26 cellular contexts compared by ENCODE assay signal in the genomic region with DNA sequence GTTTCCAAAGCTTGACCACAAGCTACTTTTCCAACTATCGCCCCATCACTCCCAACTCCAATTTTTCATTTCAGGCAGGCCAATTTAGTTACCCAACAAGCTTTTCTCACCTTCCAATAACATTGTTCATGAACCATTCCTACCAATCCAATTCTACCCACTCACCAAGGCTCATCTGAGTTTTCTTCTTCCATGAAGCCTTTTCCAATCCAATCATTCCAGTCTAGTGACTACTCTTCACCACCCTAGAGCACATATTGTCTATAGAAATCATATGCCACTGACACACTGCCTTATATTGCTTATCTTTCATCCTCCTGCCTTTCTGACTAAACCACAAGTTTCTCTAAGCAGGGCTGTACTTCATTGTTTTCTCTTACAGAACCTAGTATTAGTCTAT. TPM values are rescaled to one million over a fixed set of nuclear protein-coding genes. Genes with fewer than 3 reads are reported as not detected.
DNase-seq lines count a peak whose midpoint lies in the region; ATAC-seq, FAIRE-seq and TF ChIP-seq lines count a peak whose summit lies in the region.
"Had no signal": no experiment of that assay in that cellular context is flagged by ENCODE, and none has a peak within 500 bp of the region (broad histone marks: within the 10 kb centered on the region; RNA-seq: fewer than 3 reads in every experiment).

No MANE protein-coding gene starts in this region.

- ATAC-seq in GM19328 (IDR thresholded peaks at IDR 0.05; ENCODE audit: unreplicated experiment), result no peak
- no peak for ATAC-seq in HG03460 (IDR thresholded peaks at IDR 0.05; ENCODE audit: unreplicated experiment)
- ATAC-seq: activated CD8-positive, alpha-beta T cell treated with anti-CD3 and anti-CD28 coated beads, Interleukin-2, amount 10 ng/mL, durations not matched to agents 7 days and 5 days; CD8-positive, alpha-beta T cell; stimulated activated naive CD8-positive, alpha-beta T cell treated with anti-CD3 and anti-CD28 coated beads, Interleukin-15, Interleukin-2, amounts not matched to agents 100 U/mL and 50 U/mL, for 24 hours had no signal

- H3K27ac ChIP-seq in AG04450 (ENCODE audit: low read depth, low read length), result no peak overlapping the region
- H3K27ac ChIP-seq: KMS-11, right atrium auricular region had no signal

- H3K27me3 Mint-ChIP-seq in HFFc6 (ENCODE audit: insufficient read depth), result no peaks in the 10 kb centered on the region; the same call in 1 of the 2 replicates
- H3K27me3 Mint-ChIP-seq: activated naive CD8-positive, alpha-beta T cell treated with anti-CD3 and anti-CD28 coated beads for 36 hours; type B pancreatic cell had no signal

- DNase-seq in AG04450 (ENCODE audit: low read depth, low spot score) (peak; percentile 32), HFFc6 (peak; percentile 86), bronchial epithelial cell (ENCODE audit: low read depth) (peak; percentile 29), iris pigment epithelial cell (ENCODE audit: low read depth) (peak; percentile 50), posterior cingulate gyrus (no peak), posterior vena cava (ENCODE audit: low spot score) (no peak)
- DNase-seq: activated CD8-positive, alpha-beta T cell treated with anti-CD3 and anti-CD28 coated beads, Interleukin-2, amount 10 ng/mL, durations not matched to agents 7 days and 5 days; activated naive CD8-positive, alpha-beta T cell treated with anti-CD3 and anti-CD28 coated beads for 36 hours; caudate nucleus; CD8-positive, alpha-beta T cell; DMS79; effector CD4-positive, alpha-beta T cell; NCI-H1048; NCI-H2107; NCI-H526 treated with DMSO at 0.1 percent for 48 hours; SHP77; stimulated activated naive CD8-positive, alpha-beta T cell treated with anti-CD3 and anti-CD28 coated beads, Interleukin-15, Interleukin-2, amounts not matched to agents 100 U/mL and 50 U/mL, for 24 hours; T-helper 1 cell had no signal

- H3K36me3 Mint-ChIP-seq in HFFc6 (ENCODE audit: low read depth), result peaks cover 65% of the 10 kb centered on the region

- POLR2A ChIA-PET in AG04450 (lab: Yijun Ruan, JAX), result no interaction called here

- peaks cover 3% of the 10 kb centered on the region for H3K36me3 ChIP-seq in bronchial epithelial cell (ENCODE audit: control insufficient read depth, insufficient read depth, low read length)

- no peaks in the 10 kb centered on the region for H3K9me3 Mint-ChIP-seq in HFFc6
- H3K9me3 Mint-ChIP-seq: activated naive CD8-positive, alpha-beta T cell treated with anti-CD3 and anti-CD28 coated beads for 36 hours; CD8-positive, alpha-beta T cell; neural crest cell; type B pancreatic cell had no signal

- intact Hi-C loops in posterior cingulate gyrus (cut with DNase I) (no loop called here), posterior vena cava (cut with DNase I) (no loop called here)

- H3K4me3 ChIP-seq in AG04450 (ENCODE audit: low read depth, low read length), result no peak overlapping the region
- H3K4me3 ChIP-seq in bronchial epithelial cell (ENCODE audit: low read depth, low read length), result no peak overlapping the region
- H3K4me3 ChIP-seq: HAP-1, right atrium auricular region had no signal

- CTCF ChIA-PET in AG04450 (lab: Charles Lee), result interaction anchor here (0.9 kb wide), 1 partner anchor 9 kb away, joined by 4 read pairs; no protein-coding TSS in a partner anchor

- FAIRE-seq in bronchial epithelial cell (lab: Jason Lieb, UNC), result no peak
- FAIRE-seq: frontal cortex had no signal

- H3K27me3 ChIP-seq in AG04450 (ENCODE audit: control insufficient read depth, insufficient read depth, low read length) (no peaks in the 10 kb centered on the region), bronchial epithelial cell (ENCODE audit: control insufficient read depth, insufficient read depth, low read length) (no peaks in the 10 kb centered on the region)
- H3K27me3 ChIP-seq: right atrium auricular region had no signal

- peaks cover 51% of the 10 kb centered on the region for H3K4me1 Mint-ChIP-seq in HFFc6 (ENCODE audit: low read depth)
- H3K4me1 Mint-ChIP-seq: activated naive CD8-positive, alpha-beta T cell treated with anti-CD3 and anti-CD28 coated beads for 36 hours; neural crest cell had no signal

- H3K27ac Mint-ChIP-seq in HFFc6, result peak overlapping the region; percentile 72
- H3K27ac Mint-ChIP-seq: activated CD8-positive, alpha-beta T cell treated with anti-CD3 and anti-CD28 coated beads, Interleukin-2, amount 10 ng/mL, durations not matched to agents 7 days and 5 days; activated naive CD8-positive, alpha-beta T cell treated with anti-CD3 and anti-CD28 coated beads for 36 hours; CD8-positive, alpha-beta T cell; type B pancreatic cell had no signal

- TF ChIP-seq CTCF in AG04450 (IDR thresholded peaks at IDR 0.05; ENCODE audit: low read depth, low read length), result no peak
- no peak for TF ChIP-seq CTCF in HFFc6 (IDR thresholded peaks at IDR 0.05)
- no peak for TF ChIP-seq CTCF in bronchial epithelial cell (IDR thresholded peaks at IDR 0.05; ENCODE audit: insufficient read depth, low read length, severe bottlenecking)

- no peaks in the 10 kb centered on the region for H3K9me3 ChIP-seq in AG04450 (ENCODE audit: control insufficient read depth, insufficient read depth, low read length)
- H3K9me3 ChIP-seq: HAP-1, right atrium auricular region had no signal

- H3K4me3 Mint-ChIP-seq in HFFc6, result peak overlapping the region; percentile 53
- H3K4me3 Mint-ChIP-seq: activated CD8-positive, alpha-beta T cell treated with anti-CD3 and anti-CD28 coated beads, Interleukin-2, amount 10 ng/mL, durations not matched to agents 7 days and 5 days; activated naive CD8-positive, alpha-beta T cell treated with anti-CD3 and anti-CD28 coated beads for 36 hours; CD8-positive, alpha-beta T cell; neural crest cell; type B pancreatic cell had no signal

RNA-seq across cellular contexts. Expression of a gene that starts 11.4 kb away (rescaled TPM):
- 163 and 164 TPM in 2 replicates for polyA plus RNA-seq in AG04450 (2011; rRNA removed)
- 86.8 and 106 TPM in 2 replicates for polyA minus RNA-seq in AG04450 (2011; rRNA and poly(A)+ RNA removed)
- 10 to 100 TPM; 25.8 to 39.7 (median 36.3) TPM for total RNA-seq in HFFc6 (2021; fragmentation: NEBNext Ultra II Directional; extraction: Animal tissue kit (Norgen Biotek cat#: 25700))
- total RNA-seq in bronchial epithelial cell (17.1 and 17.3 TPM in 2 replicates), posterior vena cava (10 to 100 TPM; 21.5 to 28.5 TPM)

RNA-seq across cellular contexts. Expression of a gene that starts 42.3 kb away (rescaled TPM):
- 0.25 and 0.29 TPM in 2 replicates for polyA plus RNA-seq in AG04450 (2011; rRNA removed)
- polyA minus RNA-seq in AG04450 (2011; rRNA and poly(A)+ RNA removed), result not detected in 2 replicates
- total RNA-seq in HFFc6 (2021; fragmentation: NEBNext Ultra II Directional; extraction: Animal tissue kit (Norgen Biotek cat#: 25700)), result not detected
- not detected in 2 replicates for total RNA-seq in bronchial epithelial cell
- not detected for total RNA-seq in posterior vena cava
- total RNA-seq: activated CD8-positive, alpha-beta T cell treated with anti-CD3 and anti-CD28 coated beads, Interleukin-2, amount 10 ng/mL, durations not matched to agents 7 days and 5 days; activated naive CD8-positive, alpha-beta T cell treated with anti-CD3 and anti-CD28 coated beads for 36 hours; CD8-positive, alpha-beta T cell; frontal cortex; neural crest cell; right atrium auricular region had no signal

Comparison
In these comparisons a context has a peak if more than half of its experiments do, and no peak if none do; other contexts are left out.
1. DNase-seq: peak in AG04450 (single experiment), HFFc6 (single experiment), bronchial epithelial cell (single experiment) and iris pigment epithelial cell (single experiment); none in posterior cingulate gyrus (0 of 10) and posterior vena cava (single experiment).